16 cellular contexts compared by ENCODE assay signal in genomic region chr17:67606471-67606870, GRCh38.
DNase-seq lines count a peak whose midpoint lies in the region; ATAC-seq, FAIRE-seq and TF ChIP-seq lines count a peak whose summit lies in the region.
"Had no signal": no experiment of that assay in that cellular context is flagged by ENCODE, and none has a peak within 500 bp of the region (broad histone marks: within the 10 kb centered on the region; RNA-seq: fewer than 3 reads in every experiment).

No MANE protein-coding gene starts in this region.

- peak; percentile 58 for DNase-seq in NCI-H2196 (lab: John Stamatoyannopoulos, UW; ENCODE audit: unreplicated experiment)
- DNase-seq in NCI-H2196 treated with DMSO at 0.1 percent for 48 hours (lab: John Stamatoyannopoulos, UW; ENCODE audit: unreplicated experiment), result no peak
- peak; percentile 67 for DNase-seq in SK-N-SH
- peak; percentile 41 for DNase-seq in left cardiac atrium
- peak; percentile 47 for DNase-seq in small intestine
- DNase-seq in activated naive CD8-positive, alpha-beta T cell treated with anti-CD3 and anti-CD28 coated beads, Interleukin-2, amount 50 U/mL, for 24 hours, result no peak
- no peak for DNase-seq in A172 (ENCODE audit: low spot score)
- DNase-seq: activated CD4-positive, alpha-beta T cell treated with anti-CD3 and anti-CD28 coated beads, Interleukin-2, amount 50 U/mL, for 4 hours; head of caudate nucleus; KG1; mammary epithelial cell; NCI-H345; T-cell had no signal

- ATAC-seq in left cardiac atrium (peak in 1 of 2 donors; percentile 11), GM19397 (IDR thresholded peaks at IDR 0.05; ENCODE audit: unreplicated experiment) (no peak)
- ATAC-seq in activated naive CD8-positive, alpha-beta T cell treated with anti-CD3 and anti-CD28 coated beads, Interleukin-2, amount 50 U/mL, for 24 hours, result no peak
- ATAC-seq: activated T-helper 17 cell treated with anti-CD3 and anti-CD28 coated beads, Interleukin-2, amount 50 U/mL, for 72 hours; T-cell had no signal

- no peaks in the 10 kb centered on the region for H3K9me3 ChIP-seq in SK-N-SH
- H3K9me3 ChIP-seq in small intestine (ENCODE audit: control insufficient read depth, low read depth), result no peaks in the 10 kb centered on the region
- H3K9me3 ChIP-seq: breast epithelium had no signal

- peaks cover 30 to 37% of the 10 kb centered on the region in 2 experiments for H3K4me1 ChIP-seq in SK-N-SH (ENCODE audit: control insufficient read depth in 1 of 2, insufficient read depth in 2 of 2, low read depth in 1 of 2, low read length in 1 of 2)
- no peaks in the 10 kb centered on the region for H3K4me1 ChIP-seq in small intestine (ENCODE audit: control insufficient read depth in 2 of 2, insufficient read depth in 1 of 2, low read depth in 1 of 2, low read length in 1 of 2)
- H3K4me1 ChIP-seq: breast epithelium had no signal

- no peaks in the 10 kb centered on the region for H3K27me3 Mint-ChIP-seq in activated naive CD8-positive, alpha-beta T cell treated with anti-CD3 and anti-CD28 coated beads, Interleukin-2, amount 50 U/mL, for 24 hours
- H3K27me3 Mint-ChIP-seq: activated T-helper 17 cell treated with anti-CD3 and anti-CD28 coated beads, Interleukin-2, amount 50 U/mL, for 72 hours; T-cell had no signal

- H3K4me2 ChIP-seq in SK-N-SH, result peak overlapping the region; percentile 65

- FAIRE-seq in small intestine (lab: Jason Lieb, UNC), result no peak

- H3K9me3 Mint-ChIP-seq in activated naive CD8-positive, alpha-beta T cell treated with anti-CD3 and anti-CD28 coated beads, Interleukin-2, amount 50 U/mL, for 24 hours, result no peaks in the 10 kb centered on the region
- H3K9me3 Mint-ChIP-seq: activated T-helper 17 cell treated with anti-CD3 and anti-CD28 coated beads, Interleukin-2, amount 50 U/mL, for 72 hours; T-cell had no signal

- H3K4me1 Mint-ChIP-seq in activated naive CD8-positive, alpha-beta T cell treated with anti-CD3 and anti-CD28 coated beads, Interleukin-2, amount 50 U/mL, for 24 hours, result peaks cover 13% of the 10 kb centered on the region

- H3K36me3 Mint-ChIP-seq in activated naive CD8-positive, alpha-beta T cell treated with anti-CD3 and anti-CD28 coated beads, Interleukin-2, amount 50 U/mL, for 24 hours (ENCODE audit: low read depth), result no peaks in the 10 kb centered on the region

- H2AFZ ChIP-seq in SK-N-SH (ENCODE audit: low read depth), result 0 out of 2 replicates have a peak overlapping the region, but pooled peaks have one; percentile 1

- intact Hi-C loops in left cardiac atrium (cut with DNase I), result loop anchor here (10.0 kb wide), 2 partner anchors 132 to 232 kb away; partner anchors contain the start of gene PITPNC1 (in 1 of the 2)

- no peak overlapping the region for H3K4me3 Mint-ChIP-seq in activated naive CD8-positive, alpha-beta T cell treated with anti-CD3 and anti-CD28 coated beads, Interleukin-2, amount 50 U/mL, for 24 hours
- H3K4me3 Mint-ChIP-seq: activated T-helper 17 cell treated with anti-CD3 and anti-CD28 coated beads, Interleukin-2, amount 50 U/mL, for 72 hours; T-cell had no signal

- no peaks in the 10 kb centered on the region for H3K79me2 ChIP-seq in SK-N-SH (ENCODE audit: insufficient read depth)

- no peaks in the 10 kb centered on the region for H3K36me3 ChIP-seq in SK-N-SH (replicated peaks in 1 of 2; ENCODE audit: control insufficient read depth in 1 of 2, insufficient read depth in 2 of 2, low read length in 1 of 2)
- no peaks in the 10 kb centered on the region for H3K36me3 ChIP-seq in small intestine (ENCODE audit: control insufficient read depth in 2 of 2, insufficient read depth in 2 of 2, low read length in 2 of 2)
- H3K36me3 ChIP-seq: breast epithelium had no signal

- H3K27ac Mint-ChIP-seq in activated naive CD8-positive, alpha-beta T cell treated with anti-CD3 and anti-CD28 coated beads, Interleukin-2, amount 50 U/mL, for 24 hours, result no peak overlapping the region
- H3K27ac Mint-ChIP-seq: activated T-helper 17 cell treated with anti-CD3 and anti-CD28 coated beads, Interleukin-2, amount 50 U/mL, for 72 hours had no signal

- TF ChIP-seq EP300 in SK-N-SH (IDR thresholded peaks at IDR 0.05; ENCODE audit: borderline replicate concordance in 1 of 2, low read depth in 1 of 2, low read length in 1 of 2), result peak; percentile 43 to 84; a peak in 3 of 4 replicates

- POLR2A ChIA-PET in SK-N-SH (lab: Yijun Ruan, JAX), result interaction anchor here (0.8 to 2.8 kb wide), 5 partner anchors 77 to 227 kb away, joined by 4 to 17 read pairs (median 6); no protein-coding TSS in a partner anchor

- TF ChIP-seq CTCF in SK-N-SH (IDR thresholded peaks at IDR 0.05), result no peak

- H4K20me1 ChIP-seq in SK-N-SH (ENCODE audit: insufficient read depth), result no peaks in the 10 kb centered on the region

- H3K4me3 ChIP-seq in SK-N-SH (ENCODE audit: low read depth in 2 of 2, low read length in 1 of 2) (no peak overlapping the region), small intestine (ENCODE audit: low read depth in 1 of 2, low read length in 2 of 2) (no peak overlapping the region)
- H3K4me3 ChIP-seq: breast epithelium had no signal

- H3K27ac ChIP-seq in SK-N-SH (ENCODE audit: low read depth in 2 of 2, low read length in 1 of 2) (peak overlapping the region; percentile 82 to 95; a peak in 3 of 4 replicates), small intestine (ENCODE audit: low read depth in 1 of 2, low read length in 1 of 2) (no peak overlapping the region)
- H3K27ac ChIP-seq: breast epithelium had no signal

- peak; percentile 13; the same call in 1 of the 2 replicates for TF ChIP-seq RAD21 in SK-N-SH (IDR thresholded peaks at IDR 0.05; ENCODE audit: low read length)

- H3K9me2 ChIP-seq in SK-N-SH, result no peaks in the 10 kb centered on the region

- H3K27me3 ChIP-seq in SK-N-SH (ENCODE audit: insufficient read depth), result no peaks in the 10 kb centered on the region
- no peaks in the 10 kb centered on the region for H3K27me3 ChIP-seq in small intestine (ENCODE audit: control insufficient read depth in 2 of 2, insufficient read depth in 2 of 2, low read length in 2 of 2)
- H3K27me3 ChIP-seq: breast epithelium had no signal

- H3F3A ChIP-seq in SK-N-SH (replicated peaks; ENCODE audit: insufficient read depth), result peaks cover 19% of the 10 kb centered on the region

- no peak overlapping the region for H3K9ac ChIP-seq in SK-N-SH

- CTCF ChIA-PET in SK-N-SH (lab: Yijun Ruan, JAX), result interaction anchor here (0.6 to 10.5 kb wide), 15 partner anchors 12 to 582 kb away, joined by 3 to 111 read pairs (median 5); no protein-coding TSS in a partner anchor

- 15% methylated on average over 10 of the region's 10 CpGs for WGBS in SK-N-SH (ENCODE audit: low lambda C conversion rate)
- WGBS in small intestine, 3 donors, result 10 to 44% (median 38%) methylated on average over 10 of the region's 10 CpGs

TF ChIP-seq in SK-N-SH, 30 proteins besides CTCF, POLR2A, EP300 and RAD21:
- no peak for TF ChIP-seq IRF3 (IDR thresholded peaks at IDR 0.05; ENCODE audit: low read depth, low read length)
- TF ChIP-seq SMC3 (IDR thresholded peaks at IDR 0.05; ENCODE audit: low read depth, low read length), result peak; percentile 1; the same call in 1 of the 2 replicates
- no peak for TF ChIP-seq RXRA (IDR thresholded peaks at IDR 0.05; ENCODE audit: borderline replicate concordance, low read depth)
- TF ChIP-seq PBX3 (IDR thresholded peaks at IDR 0.05), result peak; percentile 57; the same call in 1 of the 2 replicates
- TF ChIP-seq GATA2 (CRISPR knock-in tag; IDR thresholded peaks at IDR 0.05), result peak; percentile 92
- peak; percentile 71; the same call in 1 of the 2 replicates for TF ChIP-seq MXI1 (IDR thresholded peaks at IDR 0.05; ENCODE audit: low read depth, low read length)
- peak; percentile 87 for TF ChIP-seq TCF12 (IDR thresholded peaks at IDR 0.05)
- TF ChIP-seq NFIC (IDR thresholded peaks at IDR 0.05; ENCODE audit: borderline replicate concordance), result peak; percentile 99
- TF ChIP-seq ELF1 (IDR thresholded peaks at IDR 0.05), result no peak
- peak; percentile 78; the same call in 1 of the 2 replicates for TF ChIP-seq POLR2AphosphoS5 (IDR thresholded peaks at IDR 0.05; ENCODE audit: low read depth, low read length)
- no peak for TF ChIP-seq FOXM1 (IDR thresholded peaks at IDR 0.05; ENCODE audit: low read depth)
- TF ChIP-seq CHD2 (IDR thresholded peaks at IDR 0.05; ENCODE audit: low read length, partially characterized antibody), result peak; percentile 56
- TF ChIP-seq RCOR1 (IDR thresholded peaks at IDR 0.05; ENCODE audit: low read length), result peak; percentile 81

Comparison
In these comparisons a context has a peak if more than half of its experiments do, and no peak if none do; other contexts are left out.
1. DNase-seq: peak in NCI-H2196 (single experiment), SK-N-SH (single experiment), left cardiac atrium (single experiment) and small intestine (single experiment); none in NCI-H2196 treated with DMSO at 0.1 percent for 48 hours (single experiment), activated naive CD8-positive, alpha-beta T cell treated with anti-CD3 and anti-CD28 coated beads, Interleukin-2, amount 50 U/mL, for 24 hours (single experiment) and A172 (single experiment).
2. H3K27ac ChIP-seq: peak in SK-N-SH (2 of 2); none in small intestine (0 of 2).